In genomic region chr17:78977992-78978973, GRCh38 we compare ENCODE assay signal across 9 cellular contexts. TPM values are rescaled to one million over a fixed set of nuclear protein-coding genes. Genes with fewer than 3 reads are reported as not detected.
A peak's percentile ranks its signal among the peaks of the same experiment; 100 is the strongest.
DNase-seq lines count a peak whose midpoint lies in the region; ATAC-seq and TF ChIP-seq lines count a peak whose summit lies in the region.
"Had no signal": no experiment of that assay in that cellular context is flagged by ENCODE, and none has a peak within 500 bp of the region (broad histone marks: within the 10 kb centered on the region; RNA-seq: fewer than 3 reads in every experiment).

No MANE protein-coding gene starts in this region.

- no peak for TF ChIP-seq CTCF in activated CD8-positive, alpha-beta T cell treated with anti-CD3 and anti-CD28 coated beads for 36 hours (IDR thresholded peaks at IDR 0.05)
- TF ChIP-seq CTCF in heart right ventricle (IDR thresholded peaks at IDR 0.05) (peak in 6 of 9 donors; percentile 14 to 49 (median 36)), stomach (IDR thresholded peaks at IDR 0.05) (no peak)

- POLR2A ChIA-PET in activated CD8-positive, alpha-beta T cell treated with anti-CD3 and anti-CD28 coated beads for 36 hours (lab: Charles Lee): interaction anchor here (1.4 kb wide), 1 partner anchor 12 kb away, joined by 5 read pairs; no protein-coding TSS in a partner anchor

- peaks cover 5% of the 10 kb centered on the region for H3K4me1 Mint-ChIP-seq in T-helper 2 cell treated with Interferon-gamma antibody and Interleukin-4, amounts not matched to agents 5 μg/mL and 100 μg/mL, for 36 hours (ENCODE audit: low read depth)
- peaks cover 9% of the 10 kb centered on the region for H3K4me1 Mint-ChIP-seq in activated CD8-positive, alpha-beta T cell treated with anti-CD3 and anti-CD28 coated beads for 36 hours (ENCODE audit: low read depth)

- intact Hi-C loops in activated CD8-positive, alpha-beta T cell treated with anti-CD3 and anti-CD28 coated beads for 36 hours (cut with micrococcal nuclease): no loop called here
- intact Hi-C loops in heart right ventricle (cut with DNase I) (loop anchor here in 1 of 10 donors (10.0 kb wide), 1 partner anchor 483 kb away; no protein-coding TSS in a partner anchor), stomach (cut with DNase I; ENCODE audit: low total_unique reads) (no loop called here)

- no peaks in the 10 kb centered on the region for H3K9me3 Mint-ChIP-seq in T-helper 2 cell treated with Interferon-gamma antibody and Interleukin-4, amounts not matched to agents 5 μg/mL and 100 μg/mL, for 36 hours
- H3K9me3 Mint-ChIP-seq in activated CD8-positive, alpha-beta T cell treated with anti-CD3 and anti-CD28 coated beads for 36 hours: no peaks in the 10 kb centered on the region

- no peak for ATAC-seq in activated CD8-positive, alpha-beta T cell treated with anti-CD3 and anti-CD28 coated beads for 36 hours
- ATAC-seq in heart right ventricle (peak; percentile 35 to 66 (median 60)), HG02885 (IDR thresholded peaks at IDR 0.05; ENCODE audit: poor library complexity, unreplicated experiment) (no peak), GM21528 (IDR thresholded peaks at IDR 0.05; ENCODE audit: low FRiP score, unreplicated experiment) (no peak)

- peaks cover 6% of the 10 kb centered on the region for H3K36me3 Mint-ChIP-seq in T-helper 2 cell treated with Interferon-gamma antibody and Interleukin-4, amounts not matched to agents 5 μg/mL and 100 μg/mL, for 36 hours (ENCODE audit: low read depth)
- no peaks in the 10 kb centered on the region for H3K36me3 Mint-ChIP-seq in activated CD8-positive, alpha-beta T cell treated with anti-CD3 and anti-CD28 coated beads for 36 hours (ENCODE audit: low read depth)

- 59 to 72% methylated on average over 21 of the region's 21 CpGs for WGBS in heart right ventricle, 2 donors
- 39 to 56% (median 45%) methylated on average over 17 to 21 of the region's 21 CpGs for WGBS in stomach, 5 donors

- H3K27ac ChIP-seq in heart right ventricle (peak overlapping the region; percentile 5 to 85 (median 80)), stomach (peak overlapping the region; percentile 28 to 89 (median 80))
- H3K27ac ChIP-seq: brain microvascular endothelial cell had no signal

- H3K4me3 Mint-ChIP-seq in T-helper 2 cell treated with Interferon-gamma antibody and Interleukin-4, amounts not matched to agents 5 μg/mL and 100 μg/mL, for 36 hours: peak overlapping the region; percentile 77
- H3K4me3 Mint-ChIP-seq in activated CD8-positive, alpha-beta T cell treated with anti-CD3 and anti-CD28 coated beads for 36 hours: peak overlapping the region; percentile 70

- no peak for DNase-seq in T-helper 2 cell treated with Interferon-gamma antibody and Interleukin-4, amounts not matched to agents 5 μg/mL and 100 μg/mL, for 36 hours (ENCODE audit: low spot score)
- DNase-seq in T-helper 2 cell (no peak), heart right ventricle (peak in 1 of 2 donors; percentile 63), stomach (peak; percentile 44), DMS114 treated with DMSO at 0.1 percent for 48 hours (lab: John Stamatoyannopoulos, UW; ENCODE audit: unreplicated experiment) (no peak)
- DNase-seq in activated CD8-positive, alpha-beta T cell treated with anti-CD3 and anti-CD28 coated beads for 36 hours: no peak
- DNase-seq: brain microvascular endothelial cell had no signal

- H3K4me3 ChIP-seq in heart right ventricle: peak overlapping the region in 9 of 10 donors; percentile 30 to 65 (median 49)
- H3K4me3 ChIP-seq in stomach: peak overlapping the region; percentile 39 to 56 (median 41)

- H3K36me3 ChIP-seq in heart right ventricle (peaks cover 0 to 28% (median 0%) of the 10 kb centered on the region in 9 donors), stomach (peaks cover 0 to 17% (median 9%) of the 10 kb centered on the region in 4 donors)

- no peaks in the 10 kb centered on the region for H3K27me3 Mint-ChIP-seq in T-helper 2 cell treated with Interferon-gamma antibody and Interleukin-4, amounts not matched to agents 5 μg/mL and 100 μg/mL, for 36 hours (ENCODE audit: low read depth)
- no peaks in the 10 kb centered on the region for H3K27me3 Mint-ChIP-seq in activated CD8-positive, alpha-beta T cell treated with anti-CD3 and anti-CD28 coated beads for 36 hours

- TF ChIP-seq POLR2A in stomach (IDR thresholded peaks at IDR 0.05): no peak

- CTCF ChIA-PET in activated CD8-positive, alpha-beta T cell treated with anti-CD3 and anti-CD28 coated beads for 36 hours (lab: Charles Lee): interaction anchor here (1.3 kb wide), 1 partner anchor 87 kb away, joined by 4 read pairs; no protein-coding TSS in a partner anchor

- H3K9me3 ChIP-seq in heart right ventricle (no peaks in the 10 kb centered on the region), stomach (no peaks in the 10 kb centered on the region)

- no peak overlapping the region for H3K27ac Mint-ChIP-seq in T-helper 2 cell treated with Interferon-gamma antibody and Interleukin-4, amounts not matched to agents 5 μg/mL and 100 μg/mL, for 36 hours
- H3K27ac Mint-ChIP-seq in activated CD8-positive, alpha-beta T cell treated with anti-CD3 and anti-CD28 coated beads for 36 hours: no peak overlapping the region

- no peaks in the 10 kb centered on the region for H3K27me3 ChIP-seq in heart right ventricle
- no peaks in the 10 kb centered on the region for H3K27me3 ChIP-seq in stomach
- H3K27me3 ChIP-seq: brain microvascular endothelial cell had no signal

- peaks cover 27 to 70% (median 62%) of the 10 kb centered on the region in 9 donors for H3K4me1 ChIP-seq in heart right ventricle
- peaks cover 43 to 72% (median 62%) of the 10 kb centered on the region in 4 donors for H3K4me1 ChIP-seq in stomach

- no peak for TF ChIP-seq EP300 in stomach (IDR thresholded peaks at IDR 0.05)

RNA-seq across cellular contexts. Expression of gene LGALS3BP, which starts 1.4 kb away (rescaled TPM):
- total RNA-seq in activated CD8-positive, alpha-beta T cell treated with anti-CD3 and anti-CD28 coated beads for 36 hours: 10 to 100 TPM; 41.4 to 50.8 TPM
- total RNA-seq in heart right ventricle: 100 to 1,000 TPM; 362 to 852 (median 568) TPM
- polyA plus RNA-seq in heart right ventricle: 100 to 1,000 TPM; 196 to 268 TPM
- total RNA-seq in stomach: 100 to 1,000 TPM in 4 of 5 donors, 10 to 100 TPM in 1; 94.5 to 625 (median 434) TPM
- polyA plus RNA-seq in stomach: 100 to 1,000 TPM in 2 of 3 donors, 10 to 100 TPM in 1; 63.4 to 212 (median 172) TPM

RNA-seq across cellular contexts. Expression of gene CANT1, which starts 31.3 kb away (rescaled TPM):
- total RNA-seq in activated CD8-positive, alpha-beta T cell treated with anti-CD3 and anti-CD28 coated beads for 36 hours: 10 to 100 TPM; 41.4 to 48.2 TPM
- 10 to 100 TPM; 19.9 to 33.4 (median 24.4) TPM for total RNA-seq in heart right ventricle
- 10 to 100 TPM in 1 of 2 donors, 1 to 10 TPM in 1; 4.1 to 16.7 TPM for polyA plus RNA-seq in heart right ventricle
- total RNA-seq in stomach: 100 to 1,000 TPM in 1 of 5 donors, 10 to 100 TPM in 4; 31.2 to 151 (median 70.1) TPM
- polyA plus RNA-seq in stomach: 10 to 100 TPM; 16.6 to 20.9 (median 18.1) TPM

RNA-seq across cellular contexts. Expression of gene C1QTNF1, which starts 45.7 kb away (rescaled TPM):
- total RNA-seq in activated CD8-positive, alpha-beta T cell treated with anti-CD3 and anti-CD28 coated beads for 36 hours: under 1 TPM; 0.13 to 0.14 TPM
- total RNA-seq in heart right ventricle (100 to 1,000 TPM in 3 of 10 donors, 10 to 100 TPM in 7; 29.3 to 685 (median 62.8) TPM), stomach (10 to 100 TPM in 3 of 5 donors, 1 to 10 TPM in 2; 6.4 to 20.3 (median 10.1) TPM)
- polyA plus RNA-seq in heart right ventricle (100 to 1,000 TPM; 108 to 224 TPM), stomach (10 to 100 TPM in 2 of 3 donors, 1 to 10 TPM in 1; 2.9 to 18.2 (median 15.3) TPM)

RNA-seq across cellular contexts. Expression of gene TIMP2, which starts 53.1 kb away (rescaled TPM):
- total RNA-seq in activated CD8-positive, alpha-beta T cell treated with anti-CD3 and anti-CD28 coated beads for 36 hours: 1 to 10 TPM; 2.4 to 2.5 TPM
- total RNA-seq in heart right ventricle (100 to 1,000 TPM in 4 of 10 donors, 10 to 100 TPM in 6; 77.5 to 118 (median 99.3) TPM), stomach (10 to 100 TPM; 37.4 to 100.0 (median 66.1) TPM)
- polyA plus RNA-seq in heart right ventricle (10 to 100 TPM; 32.4 to 44.1 TPM), stomach (10 to 100 TPM; 20.9 to 34.4 (median 29.4) TPM)

Comparison
In these comparisons a context has a peak if more than half of its experiments do, and no peak if none do; other contexts are left out.
1. ATAC-seq: peak in heart right ventricle (8 of 8); none in activated CD8-positive, alpha-beta T cell treated with anti-CD3 and anti-CD28 coated beads for 36 hours (single experiment), HG02885 (single experiment) and GM21528 (single experiment).
2. CTCF ChIP-seq: peak in heart right ventricle (6 of 9); none in activated CD8-positive, alpha-beta T cell treated with anti-CD3 and anti-CD28 coated beads for 36 hours (single experiment) and stomach (0 of 7).
3. RNA of gene C1QTNF1, which starts 45.7 kb away (total RNA-seq): 29.3 to 685 TPM in heart right ventricle and 6.4 to 20.3 TPM in stomach; 0.13 to 0.14 TPM in activated CD8-positive, alpha-beta T cell treated with anti-CD3 and anti-CD28 coated beads for 36 hours; every median in the first group is over 4 times any median in the second.